In the genomic region with DNA sequence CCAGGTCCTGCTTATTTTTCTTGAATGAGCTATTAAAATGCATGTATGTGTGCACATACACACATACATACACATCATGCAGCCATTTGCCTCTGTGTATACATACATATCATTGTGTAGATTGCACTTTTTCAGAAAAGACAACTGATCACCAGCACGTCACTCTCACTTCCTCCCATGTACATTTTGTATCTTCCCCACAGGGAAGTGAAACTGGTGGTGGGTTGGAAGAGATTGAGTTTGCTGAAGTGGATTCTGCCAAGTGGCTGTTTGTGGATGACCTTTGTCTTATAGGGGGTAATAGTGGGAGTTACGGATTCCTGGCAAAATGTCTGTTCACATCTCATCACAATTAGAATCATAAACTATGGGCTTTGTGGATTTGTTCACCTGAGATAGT, we compare ENCODE assay signal across 8 cellular contexts.
DNase-seq lines count a peak whose midpoint lies in the region; ATAC-seq, FAIRE-seq and TF ChIP-seq lines count a peak whose summit lies in the region.

No MANE protein-coding gene starts in this region.

- H3K4me1 Mint-ChIP-seq in activated naive CD4-positive, alpha-beta T cell treated with anti-CD3 and anti-CD28 coated beads, Interleukin-2, amount 50 U/mL, for 24 hours = peaks cover 69% of the 10 kb centered on the region
- H3K4me1 Mint-ChIP-seq in brain = peaks cover 50% of the 10 kb centered on the region

- H3K27me3 ChIP-seq in upper lobe of right lung = no peaks in the 10 kb centered on the region

- TF ChIP-seq CTCF in brain (conservative IDR thresholded peaks at IDR 0.05) = no peak
- no peak for TF ChIP-seq CTCF in upper lobe of right lung (IDR thresholded peaks at IDR 0.05)

- peaks cover 57% of the 10 kb centered on the region for H3K4me1 ChIP-seq in upper lobe of right lung

- no peak for FAIRE-seq in RCC 7860 (lab: Jason Lieb, UNC)

- in situ Hi-C loops in ACHN (cut with HindIII; ENCODE audit: low pct_ligation_motif_present, low pct_unique_long_range_greater_than_20kb, low sequenced_read_pairs) = no loop called here

- no peaks in the 10 kb centered on the region for H3K9me3 Mint-ChIP-seq in activated naive CD4-positive, alpha-beta T cell treated with anti-CD3 and anti-CD28 coated beads, Interleukin-2, amount 50 U/mL, for 24 hours
- H3K9me3 Mint-ChIP-seq in brain = no peaks in the 10 kb centered on the region

- H3K27me3 Mint-ChIP-seq in activated naive CD4-positive, alpha-beta T cell treated with anti-CD3 and anti-CD28 coated beads, Interleukin-2, amount 50 U/mL, for 24 hours = no peaks in the 10 kb centered on the region
- no peaks in the 10 kb centered on the region for H3K27me3 Mint-ChIP-seq in brain

- peak overlapping the region; percentile 3 for H3K4me3 Mint-ChIP-seq in activated naive CD4-positive, alpha-beta T cell treated with anti-CD3 and anti-CD28 coated beads, Interleukin-2, amount 50 U/mL, for 24 hours
- no peak overlapping the region for H3K4me3 Mint-ChIP-seq in brain

- H3K36me3 ChIP-seq in upper lobe of right lung = no peaks in the 10 kb centered on the region

- peak; percentile 61 for ATAC-seq in HG03280 (IDR thresholded peaks at IDR 0.05; ENCODE audit: unreplicated experiment)
- ATAC-seq in upper lobe of right lung = peak; percentile 90

- no peak for DNase-seq in activated naive CD4-positive, alpha-beta T cell treated with anti-CD3 and anti-CD28 coated beads, Interleukin-2, amount 50 U/mL, for 16 hours
- DNase-seq in upper lobe of right lung (no peak), ACHN (no peak), RCC 7860 (ENCODE audit: low spot score) (no peak), HuH-7.5 (ENCODE audit: low spot score) (no peak)

- intact Hi-C loops in upper lobe of right lung (cut with DNase I) = no loop called here

- H3K36me3 Mint-ChIP-seq in activated naive CD4-positive, alpha-beta T cell treated with anti-CD3 and anti-CD28 coated beads, Interleukin-2, amount 50 U/mL, for 24 hours = no peaks in the 10 kb centered on the region
- H3K36me3 Mint-ChIP-seq in brain = no peaks in the 10 kb centered on the region

- H3K27ac Mint-ChIP-seq in activated naive CD4-positive, alpha-beta T cell treated with anti-CD3 and anti-CD28 coated beads, Interleukin-2, amount 50 U/mL, for 24 hours = peak overlapping the region; percentile 76
- H3K27ac Mint-ChIP-seq in brain = peak overlapping the region in 3 of 5 experiments; percentile 27 to 87 (median 72)

- H3K4me3 ChIP-seq in upper lobe of right lung = no peak overlapping the region

- peak overlapping the region; percentile 63 for H3K27ac ChIP-seq in upper lobe of right lung

- no peaks in the 10 kb centered on the region for H3K9me3 ChIP-seq in upper lobe of right lung
